ENCODE assay signal across 28 cellular contexts in the genomic region with DNA sequence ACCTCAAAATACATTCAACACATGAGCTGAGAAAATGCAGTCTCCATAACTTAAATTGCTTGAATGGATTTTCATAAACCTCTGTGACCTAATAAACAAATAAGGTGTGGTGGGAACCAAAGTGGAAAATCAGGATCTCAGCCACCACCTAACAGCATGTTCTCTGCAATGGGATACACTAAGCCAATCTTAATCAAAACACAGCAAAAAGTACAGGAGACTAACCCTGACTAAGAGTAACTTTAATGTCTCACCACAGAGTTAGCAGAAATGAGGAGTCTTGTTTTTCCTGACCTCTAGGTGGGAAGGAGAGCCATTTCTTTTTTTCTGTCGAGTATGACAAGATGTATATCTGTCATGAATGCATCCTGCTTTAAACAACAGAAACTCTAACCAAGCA. TPM values are rescaled to one million over a fixed set of nuclear protein-coding genes. Genes with fewer than 3 reads are reported as not detected.
A peak's percentile ranks its signal among the peaks of the same experiment; 100 is the strongest.
DNase-seq lines count a peak whose midpoint lies in the region; ATAC-seq and TF ChIP-seq lines count a peak whose summit lies in the region.
"Had no signal": no experiment of that assay in that cellular context is flagged by ENCODE, and none has a peak within 500 bp of the region (broad histone marks: within the 10 kb centered on the region; RNA-seq: fewer than 3 reads in every experiment).

No MANE protein-coding gene starts in this region.

- no peak for TF ChIP-seq CTCF in RWPE2 (IDR thresholded peaks at IDR 0.05; ENCODE audit: poor library complexity, severe bottlenecking)
- TF ChIP-seq CTCF in esophagus squamous epithelium (IDR thresholded peaks at IDR 0.05) = peak in 1 of 6 experiments; percentile 19
- no peak for TF ChIP-seq CTCF in progenitor cell of endocrine pancreas (IDR thresholded peaks at IDR 0.05; ENCODE audit: unreplicated experiment)
- no peak for TF ChIP-seq CTCF in neural progenitor cell (IDR thresholded peaks at IDR 0.05)

- no peak overlapping the region for H3K9ac ChIP-seq in neural progenitor cell
- H3K9ac ChIP-seq: BLaER1 had no signal

- H3K27ac Mint-ChIP-seq in progenitor cell of endocrine pancreas (peak overlapping the region; percentile 37), neural progenitor cell (no peak overlapping the region)
- H3K27ac Mint-ChIP-seq: activated naive CD8-positive, alpha-beta T cell treated with anti-CD3 and anti-CD28 coated beads for 36 hours; immature natural killer cell; naive thymus-derived CD8-positive, alpha-beta T cell; stimulated activated naive CD8-positive, alpha-beta T cell treated with anti-CD3 and anti-CD28 coated beads, Interleukin-15, amount 100 ng/mL, for 72 hours had no signal

- no peaks in the 10 kb centered on the region for H3K36me3 ChIP-seq in RWPE2 (ENCODE audit: low read depth)
- H3K36me3 ChIP-seq in esophagus squamous epithelium = no peaks in the 10 kb centered on the region
- H3K36me3 ChIP-seq in neural progenitor cell = no peaks in the 10 kb centered on the region
- H3K36me3 ChIP-seq: BLaER1, esophagus muscularis mucosa, gastrocnemius medialis, HAP-1, tibial artery had no signal

- no peak for TF ChIP-seq POLR2A in esophagus squamous epithelium (IDR thresholded peaks at IDR 0.05)

- no peak overlapping the region for H3K4me3 Mint-ChIP-seq in progenitor cell of endocrine pancreas (ENCODE audit: low read depth)
- H3K4me3 Mint-ChIP-seq in neural progenitor cell = no peak overlapping the region
- H3K4me3 Mint-ChIP-seq: activated naive CD8-positive, alpha-beta T cell treated with anti-CD3 and anti-CD28 coated beads for 36 hours; immature natural killer cell; naive thymus-derived CD8-positive, alpha-beta T cell; stimulated activated naive CD8-positive, alpha-beta T cell treated with anti-CD3 and anti-CD28 coated beads, Interleukin-15, amount 100 ng/mL, for 72 hours had no signal

- no peak overlapping the region for H2AFZ ChIP-seq in neural progenitor cell (replicated peaks)

- peak; percentile 28 for DNase-seq in ELR (ENCODE audit: low read depth)
- no peak for DNase-seq in RWPE2 (ENCODE audit: low spot score)
- DNase-seq in esophagus squamous epithelium (lab: John Stamatoyannopoulos, UW) = no peak
- DNase-seq in progenitor cell of endocrine pancreas (ENCODE audit: low spot score, unreplicated experiment) = no peak
- no peak for DNase-seq in NCI-H187 (lab: John Stamatoyannopoulos, UW)
- no peak for DNase-seq in cortex of kidney (lab: John Stamatoyannopoulos, UW)
- DNase-seq in neural progenitor cell (ENCODE audit: low spot score) = no peak
- no peak for DNase-seq in HEK293T (ENCODE audit: extremely low spot score)
- DNase-seq: activated CD4-positive, alpha-beta T cell treated with anti-CD3 and anti-CD28 coated beads for 48 hours; activated effector memory CD4-positive, alpha-beta T cell treated with anti-CD3 and anti-CD28 coated beads, Interleukin-2, amount 50 U/mL, for 16 hours; activated naive CD8-positive, alpha-beta T cell treated with anti-CD3 and anti-CD28 coated beads for 36 hours; activated T-cell treated with anti-CD3 and anti-CD28 coated beads, Interleukin-2, amount 50 U/mL, for 1 hour; DMS79; gastrocnemius medialis; hypothalamus; immature natural killer cell; KBM-7; naive thymus-derived CD8-positive, alpha-beta T cell; NCI-H146; small intestine; stimulated activated CD4-positive, alpha-beta T cell treated with anti-CD3 and anti-CD28 coated beads, Interleukin-1b, Interleukin-23, amount 100 ng/mL, for 48 hours; stimulated activated CD8-positive, alpha-beta memory T cell treated with anti-CD3 and anti-CD28 coated beads, Interleukin-4, amount 100 ng/mL, for 48 hours; stimulated activated naive CD8-positive, alpha-beta T cell treated with anti-CD3 and anti-CD28 coated beads, Interleukin-15, amount 100 ng/mL, for 72 hours; tibial artery had no signal

- POLR2A ChIA-PET in HEK293T (lab: Yijun Ruan, JAX) = interaction anchor here (1.6 kb wide), 1 partner anchor 48 kb away, joined by 3 read pairs; no protein-coding TSS in a partner anchor

- H3K4me2 ChIP-seq in neural progenitor cell = no peak overlapping the region
- H3K4me2 ChIP-seq: BLaER1 had no signal

- CTCF ChIA-PET in HEK293T (lab: Yijun Ruan, JAX) = no interaction called here

- H3K4me1 Mint-ChIP-seq in progenitor cell of endocrine pancreas (ENCODE audit: low read depth) (peaks cover 21% of the 10 kb centered on the region), neural progenitor cell (peaks cover 4% of the 10 kb centered on the region)
- H3K4me1 Mint-ChIP-seq: activated naive CD8-positive, alpha-beta T cell treated with anti-CD3 and anti-CD28 coated beads for 36 hours; immature natural killer cell; naive thymus-derived CD8-positive, alpha-beta T cell; stimulated activated naive CD8-positive, alpha-beta T cell treated with anti-CD3 and anti-CD28 coated beads, Interleukin-15, amount 100 ng/mL, for 72 hours had no signal

- no peaks in the 10 kb centered on the region for H4K20me1 ChIP-seq in neural progenitor cell (ENCODE audit: low read depth)
- H4K20me1 ChIP-seq: BLaER1 had no signal

- H3K27me3 Mint-ChIP-seq in progenitor cell of endocrine pancreas = no peaks in the 10 kb centered on the region
- no peaks in the 10 kb centered on the region for H3K27me3 Mint-ChIP-seq in neural progenitor cell (ENCODE audit: insufficient read depth, low read depth)

- intact Hi-C loops in esophagus squamous epithelium (cut with DNase I) = no loop called here

- ATAC-seq in RWPE2 (ENCODE audit: low read depth) = no peak; the same call in 2 of the 3 replicates
- ATAC-seq: gastrocnemius medialis; naive thymus-derived CD8-positive, alpha-beta T cell; stimulated activated naive CD8-positive, alpha-beta T cell treated with anti-CD3 and anti-CD28 coated beads, Interleukin-15, amount 100 ng/mL, for 72 hours had no signal

- no peaks in the 10 kb centered on the region for H3F3A ChIP-seq in neural progenitor cell (ENCODE audit: low read depth)

- H3K27me3 ChIP-seq in RWPE2 (ENCODE audit: insufficient read depth, poor library complexity, severe bottlenecking) = no peaks in the 10 kb centered on the region
- H3K27me3 ChIP-seq in esophagus squamous epithelium = no peaks in the 10 kb centered on the region
- H3K27me3 ChIP-seq in neural progenitor cell = no peaks in the 10 kb centered on the region
- H3K27me3 ChIP-seq: BLaER1, esophagus muscularis mucosa, gastrocnemius medialis, tibial artery had no signal

- no peaks in the 10 kb centered on the region for H3K36me3 Mint-ChIP-seq in progenitor cell of endocrine pancreas (ENCODE audit: insufficient read depth)
- no peaks in the 10 kb centered on the region for H3K36me3 Mint-ChIP-seq in neural progenitor cell
- H3K36me3 Mint-ChIP-seq: activated naive CD8-positive, alpha-beta T cell treated with anti-CD3 and anti-CD28 coated beads for 36 hours; immature natural killer cell; naive thymus-derived CD8-positive, alpha-beta T cell had no signal

- no peaks in the 10 kb centered on the region for H3K79me2 ChIP-seq in neural progenitor cell (ENCODE audit: low read depth)

- no peak overlapping the region for H3K4me3 ChIP-seq in RWPE2 (ENCODE audit: severe bottlenecking)
- H3K4me3 ChIP-seq in esophagus squamous epithelium = no peak overlapping the region
- H3K4me3 ChIP-seq in neural progenitor cell = no peak overlapping the region
- H3K4me3 ChIP-seq: BLaER1, esophagus muscularis mucosa, gastrocnemius medialis, HAP-1, tibial artery had no signal

- H3K27ac ChIP-seq in RWPE2 (ENCODE audit: poor library complexity, severe bottlenecking) (peak overlapping the region; percentile 14), esophagus squamous epithelium (peak overlapping the region; percentile 40 to 82 (median 70)), neural progenitor cell (no peak overlapping the region)
- H3K27ac ChIP-seq: BLaER1, esophagus muscularis mucosa, gastrocnemius medialis, tibial artery, VCaP had no signal

- H3K4me1 ChIP-seq in RWPE2 (ENCODE audit: insufficient read depth, poor library complexity, severe bottlenecking) (peaks cover 36% of the 10 kb centered on the region), esophagus squamous epithelium (peaks cover 0 to 63% (median 5%) of the 10 kb centered on the region in 3 donors), neural progenitor cell (no peaks in the 10 kb centered on the region)
- H3K4me1 ChIP-seq: BLaER1, esophagus muscularis mucosa, gastrocnemius medialis, HAP-1, tibial artery had no signal

- H3K9me3 ChIP-seq in RWPE2 (ENCODE audit: severe bottlenecking) (no peaks in the 10 kb centered on the region), esophagus squamous epithelium (no peaks in the 10 kb centered on the region), neural progenitor cell (ENCODE audit: low read depth) (no peaks in the 10 kb centered on the region)
- H3K9me3 ChIP-seq: BLaER1, esophagus muscularis mucosa, gastrocnemius medialis, HAP-1, tibial artery had no signal

- H3K9me3 Mint-ChIP-seq in progenitor cell of endocrine pancreas (ENCODE audit: low read depth) = no peaks in the 10 kb centered on the region
- H3K9me3 Mint-ChIP-seq in neural progenitor cell = no peaks in the 10 kb centered on the region
- H3K9me3 Mint-ChIP-seq: activated naive CD8-positive, alpha-beta T cell treated with anti-CD3 and anti-CD28 coated beads for 36 hours; naive thymus-derived CD8-positive, alpha-beta T cell; stimulated activated naive CD8-positive, alpha-beta T cell treated with anti-CD3 and anti-CD28 coated beads, Interleukin-15, amount 100 ng/mL, for 72 hours had no signal

- 25 to 41% methylated on average over 1 of the region's 1 CpG for WGBS in esophagus squamous epithelium, 2 donors

TF ChIP-seq in HEK293T, 16 proteins besides CTCF, POLR2A, EP300 and RAD21:
- TF ChIP-seq FOXA1 (IDR thresholded peaks at IDR 0.05) = no peak
- no peak for TF ChIP-seq TARDBP (IDR thresholded peaks at IDR 0.05)
- no peak for TF ChIP-seq ELF4 (IDR thresholded peaks at IDR 0.05)
- no peak for TF ChIP-seq HDGF (IDR thresholded peaks at IDR 0.05; ENCODE audit: borderline replicate concordance)

RNA-seq across cellular contexts. Expression of gene PLK2, which starts 48.5 kb away (rescaled TPM):
- total RNA-seq in esophagus squamous epithelium (100 to 1,000 TPM; 117 to 227 (median 151) TPM), progenitor cell of endocrine pancreas (53.4 and 66.9 TPM in 2 replicates), neural progenitor cell (ENCODE audit: low replicate concordance) (10.1 and 22.5 TPM in 2 replicates)
